ENCODE assay signal across 1 cellular context in genomic region chr17:81222906-81223757, GRCh38.
A peak's percentile ranks its signal among the peaks of the same experiment; 100 is the strongest.
TF ChIP-seq lines count a peak whose summit lies in the region.

Gene CEP131, minus strand, starts transcription at chr17:81222965. Its CDS starts 2,909 bp downstream, at chr17:81220056.

TF ChIP-seq in HEK293, 187 proteins besides CTCF, POLR2A, EP300 and RAD21 (continued from another document):
- TF ChIP-seq, protein P1, sequence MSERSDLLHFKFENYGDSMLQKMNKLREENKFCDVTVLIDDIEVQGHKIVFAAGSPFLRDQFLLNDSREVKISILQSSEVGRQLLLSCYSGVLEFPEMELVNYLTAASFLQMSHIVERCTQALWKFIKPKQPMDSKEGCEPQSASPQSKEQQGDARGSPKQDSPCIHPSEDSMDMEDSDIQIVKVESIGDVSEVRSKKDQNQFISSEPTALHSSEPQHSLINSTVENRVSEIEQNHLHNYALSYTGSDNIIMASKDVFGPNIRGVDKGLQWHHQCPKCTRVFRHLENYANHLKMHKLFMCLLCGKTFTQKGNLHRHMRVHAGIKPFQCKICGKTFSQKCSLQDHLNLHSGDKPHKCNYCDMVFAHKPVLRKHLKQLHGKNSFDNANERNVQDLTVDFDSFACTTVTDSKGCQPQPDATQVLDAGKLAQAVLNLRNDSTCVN (tag by site-specific recombination; optimal IDR thresholded peaks at IDR 0.05): peak; percentile 70
- TF ChIP-seq ZNF433 (tag by site-specific recombination; IDR thresholded peaks at IDR 0.05; ENCODE audit: low read depth) (no peak), ZBTB10 (tag by site-specific recombination; IDR thresholded peaks at IDR 0.05) (peak; percentile 88), ZNF548 (tag by site-specific recombination; IDR thresholded peaks at IDR 0.05) (no peak), ZNF391 (tag by site-specific recombination; IDR thresholded peaks at IDR 0.05; ENCODE audit: borderline replicate concordance, low read depth) (peak; percentile 43; the same call in 1 of the 2 replicates), REPIN1 (tag by site-specific recombination; IDR thresholded peaks at IDR 0.05; ENCODE audit: low read depth) (peak; percentile 86; the same call in 1 of the 2 replicates), ZNF169 (tag by site-specific recombination; IDR thresholded peaks at IDR 0.05) (no peak), ZNF76 (tag by site-specific recombination; IDR thresholded peaks at IDR 0.05; ENCODE audit: borderline replicate concordance, low read depth) (peak; percentile 32; the same call in 1 of the 2 replicates), SP3 (tag by site-specific recombination; IDR thresholded peaks at IDR 0.05) (peak; percentile 98), SCRT1 (tag by site-specific recombination; IDR thresholded peaks at IDR 0.05; ENCODE audit: borderline replicate concordance) (no peak), ZFP37 (tag by site-specific recombination; IDR thresholded peaks at IDR 0.05) (no peak), OVOL3 (tag by site-specific recombination; IDR thresholded peaks at IDR 0.05) (no peak), ZIC2 (tag by site-specific recombination; IDR thresholded peaks at IDR 0.05) (peak; percentile 81), ZNF692 (tag by site-specific recombination; IDR thresholded peaks at IDR 0.05) (peak; percentile 44; the same call in 1 of the 2 replicates), ZNF518A (tag by site-specific recombination; conservative IDR thresholded peaks at IDR 0.05; ENCODE audit: low read depth) (no peak), ZNF37A (tag by site-specific recombination; IDR thresholded peaks at IDR 0.05) (no peak), ZNF670 (tag by site-specific recombination; IDR thresholded peaks at IDR 0.05; ENCODE audit: low read depth) (no peak), ZNF561 (tag by site-specific recombination; IDR thresholded peaks at IDR 0.05; ENCODE audit: borderline replicate concordance) (0 out of 2 replicates have a peak, but pooled peaks have one; percentile 45), ZNF157 (tag by site-specific recombination; IDR thresholded peaks at IDR 0.05) (no peak), ZNF423 (tag by site-specific recombination; IDR thresholded peaks at IDR 0.05) (peak; percentile 71; the same call in 1 of the 2 replicates), ZFHX2 (tag by site-specific recombination; conservative IDR thresholded peaks at IDR 0.05) (peak; percentile 98), KLF1 (tag by site-specific recombination; IDR thresholded peaks at IDR 0.05) (peak; percentile 68), ZNF621 (tag by site-specific recombination; IDR thresholded peaks at IDR 0.05) (no peak)
- TF ChIP-seq, protein P2, sequence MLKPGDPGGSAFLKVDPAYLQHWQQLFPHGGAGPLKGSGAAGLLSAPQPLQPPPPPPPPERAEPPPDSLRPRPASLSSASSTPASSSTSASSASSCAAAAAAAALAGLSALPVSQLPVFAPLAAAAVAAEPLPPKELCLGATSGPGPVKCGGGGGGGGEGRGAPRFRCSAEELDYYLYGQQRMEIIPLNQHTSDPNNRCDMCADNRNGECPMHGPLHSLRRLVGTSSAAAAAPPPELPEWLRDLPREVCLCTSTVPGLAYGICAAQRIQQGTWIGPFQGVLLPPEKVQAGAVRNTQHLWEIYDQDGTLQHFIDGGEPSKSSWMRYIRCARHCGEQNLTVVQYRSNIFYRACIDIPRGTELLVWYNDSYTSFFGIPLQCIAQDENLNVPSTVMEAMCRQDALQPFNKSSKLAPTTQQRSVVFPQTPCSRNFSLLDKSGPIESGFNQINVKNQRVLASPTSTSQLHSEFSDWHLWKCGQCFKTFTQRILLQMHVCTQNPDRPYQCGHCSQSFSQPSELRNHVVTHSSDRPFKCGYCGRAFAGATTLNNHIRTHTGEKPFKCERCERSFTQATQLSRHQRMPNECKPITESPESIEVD (tag by site-specific recombination; IDR thresholded peaks at IDR 0.05): no peak
TF ChIP-seq in HEK293: peak in this region for 49.
